Comparison of ENCODE assay signal across 27 cellular contexts in the genomic region with DNA sequence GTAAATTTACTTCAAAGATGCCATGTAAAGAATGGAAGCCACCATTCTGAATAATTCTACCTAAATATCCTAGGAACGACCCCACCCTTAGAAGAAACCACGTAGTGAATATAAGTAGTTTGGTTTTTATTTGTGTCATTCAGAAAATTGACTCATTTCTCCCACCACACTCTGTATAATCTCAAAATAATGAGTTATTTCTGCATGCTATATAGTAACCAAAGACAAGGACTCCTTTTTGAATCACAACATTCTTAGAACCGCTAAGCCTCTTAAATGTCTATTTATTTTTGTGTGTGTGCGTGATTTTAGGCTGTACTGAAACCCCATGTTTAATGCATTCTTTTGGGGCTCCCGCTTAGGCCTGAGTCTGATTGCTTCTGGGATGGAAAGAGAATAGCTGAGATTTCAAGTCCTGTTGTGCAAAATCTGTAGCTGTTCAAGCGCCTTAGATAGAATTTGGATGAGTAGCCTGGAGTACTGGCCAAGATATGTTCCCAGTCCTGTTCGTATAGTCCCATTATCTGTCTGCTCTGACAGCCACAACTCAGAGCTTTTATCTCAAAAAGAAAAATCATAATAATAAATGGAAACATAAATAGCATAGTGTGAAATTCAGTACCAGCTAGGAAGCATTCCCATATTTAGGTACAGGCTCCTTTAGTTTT.
"Had no signal": no experiment of that assay in that cellular context is flagged by ENCODE, and none has a peak within 500 bp of the region (broad histone marks: within the 10 kb centered on the region; RNA-seq: fewer than 3 reads in every experiment).

No MANE protein-coding gene starts in this region.

- H3K9me3 Mint-ChIP-seq: endodermal cell had no signal

- DNase-seq: effector CD8-positive, alpha-beta T cell; endodermal cell; foreskin melanocyte; hypothalamus; immature natural killer cell; islet precursor cell; kidney glomerular epithelial cell; mesenchymal stem cell; mucosa of descending colon; naive B cell; right cardiac atrium; sigmoid colon; stimulated activated CD4-positive, alpha-beta T cell treated with anti-CD3 and anti-CD28 coated beads, Interleukin-2, amount 100 ng/mL, for 24 hours; stimulated activated CD4-positive, alpha-beta T cell treated with anti-CD3 and anti-CD28 coated beads, Interleukin-4, amount 100 ng/mL, for 4 hours; stimulated activated naive B cell treated with anti-CD40 and anti-IgM and Interleukin-4, amounts not matched to agents 10 μg/mL and 1 μg/mL and 100 μg/mL, for 72 hours; transverse colon; upper lobe of right lung; uterus had no signal

- H3K4me3 ChIP-seq: esophagus muscularis mucosa, mucosa of descending colon, neural progenitor cell, sigmoid colon, suprapubic skin, transverse colon, upper lobe of right lung, uterus had no signal

- H3K4me1 Mint-ChIP-seq: central memory CD8-positive, alpha-beta T cell; endodermal cell; immature natural killer cell; naive B cell; stimulated activated naive B cell treated with anti-CD40 and anti-IgM and Interleukin-4, amounts not matched to agents 10 μg/mL and 1 μg/mL and 100 μg/mL, for 72 hours had no signal

- H3K27me3 Mint-ChIP-seq: central memory CD8-positive, alpha-beta T cell; naive B cell; natural killer cell treated with Interleukin-12 subunit alpha and Interleukin-12 subunit beta and Interleukin-15 and Interleukin-18, amount 100 ng/mL, for 72 hours; progenitor cell of endocrine pancreas; stimulated activated naive B cell treated with anti-CD40 and anti-IgM and Interleukin-4, amounts not matched to agents 10 μg/mL and 1 μg/mL and 100 μg/mL, for 72 hours; stimulated activated naive CD8-positive, alpha-beta T cell treated with anti-CD3 and anti-CD28 coated beads, Interleukin-15, Interleukin-2, amounts not matched to agents 100 ng/mL and 50 ng/mL, for 24 hours had no signal

- H3K27me3 ChIP-seq: esophagus muscularis mucosa, neural progenitor cell, sigmoid colon, suprapubic skin, transverse colon, upper lobe of right lung, uterus had no signal

- H3K4me3 Mint-ChIP-seq: central memory CD8-positive, alpha-beta T cell; endodermal cell; immature natural killer cell; mesothelial cell of epicardium; naive B cell; natural killer cell treated with Interleukin-12 subunit alpha and Interleukin-12 subunit beta and Interleukin-15 and Interleukin-18, amount 100 ng/mL, for 72 hours; neural progenitor cell; stimulated activated naive B cell treated with anti-CD40 and anti-IgM and Interleukin-4, amounts not matched to agents 10 μg/mL and 1 μg/mL and 100 μg/mL, for 72 hours; stimulated activated naive CD8-positive, alpha-beta T cell treated with anti-CD3 and anti-CD28 coated beads, Interleukin-15, Interleukin-2, amounts not matched to agents 100 ng/mL and 50 ng/mL, for 24 hours had no signal

- H3K27ac Mint-ChIP-seq: endodermal cell; immature natural killer cell; mesothelial cell of epicardium; naive B cell; natural killer cell treated with Interleukin-12 subunit alpha and Interleukin-12 subunit beta and Interleukin-15 and Interleukin-18, amount 100 ng/mL, for 72 hours; neural progenitor cell; progenitor cell of endocrine pancreas; stimulated activated naive B cell treated with anti-CD40 and anti-IgM and Interleukin-4, amounts not matched to agents 10 μg/mL and 1 μg/mL and 100 μg/mL, for 72 hours; stimulated activated naive CD8-positive, alpha-beta T cell treated with anti-CD3 and anti-CD28 coated beads, Interleukin-15, Interleukin-2, amounts not matched to agents 100 ng/mL and 50 ng/mL, for 24 hours had no signal

- H3K36me3 Mint-ChIP-seq: mesothelial cell of epicardium; naive B cell; natural killer cell treated with Interleukin-12 subunit alpha and Interleukin-12 subunit beta and Interleukin-15 and Interleukin-18, amount 100 ng/mL, for 72 hours; neural progenitor cell; stimulated activated naive B cell treated with anti-CD40 and anti-IgM and Interleukin-4, amounts not matched to agents 10 μg/mL and 1 μg/mL and 100 μg/mL, for 72 hours had no signal

- H3K27ac ChIP-seq: esophagus muscularis mucosa, neural progenitor cell, parathyroid adenoma, suprapubic skin, transverse colon, upper lobe of right lung, uterus had no signal
